9 cellular contexts compared by ENCODE assay signal in genomic region chr22:24289781-24290181, GRCh38. TPM values are rescaled to one million over a fixed set of nuclear protein-coding genes. Genes with fewer than 3 reads are reported as not detected.
DNase-seq lines count a peak whose midpoint lies in the region; ATAC-seq and TF ChIP-seq lines count a peak whose summit lies in the region.
"Had no signal": no experiment of that assay in that cellular context is flagged by ENCODE, and none has a peak within 500 bp of the region (broad histone marks: within the 10 kb centered on the region; RNA-seq: fewer than 3 reads in every experiment).

No MANE protein-coding gene starts in this region.

- peaks cover 33% of the 10 kb centered on the region for H3K4me1 Mint-ChIP-seq in GM23338

- H3K27me3 Mint-ChIP-seq in GM23338 (ENCODE audit: insufficient read depth, low read depth, poor library complexity) = peaks cover 1% of the 10 kb centered on the region

- no peak overlapping the region for H3K4me2 ChIP-seq in GM23338

- ATAC-seq in GM23338 (no peak), HG02759 (IDR thresholded peaks at IDR 0.05; ENCODE audit: unreplicated experiment) (no peak)

- H3K36me3 Mint-ChIP-seq in GM23338 (ENCODE audit: low read depth) = no peaks in the 10 kb centered on the region

- no peaks in the 10 kb centered on the region for H3K9me3 Mint-ChIP-seq in GM23338
- H3K9me3 Mint-ChIP-seq: activated T-helper 1 cell treated with anti-CD3 and anti-CD28 coated beads, Interleukin-12 subunit alpha, Interleukin-12 subunit beta, Interleukin-2, Interleukin-4 antibody, amounts not matched to agents 30 ng/mL and 10 ng/mL and 1 ng/mL, durations not matched to agents 14 hours and 24 hours and 36 hours had no signal

- H3K36me3 ChIP-seq in GM23338 (ENCODE audit: insufficient read depth) = no peaks in the 10 kb centered on the region
- H3K36me3 ChIP-seq in stomach smooth muscle (ENCODE audit: control insufficient read depth in 2 of 2, insufficient read depth in 2 of 2, low read length in 2 of 2) = no peaks in the 10 kb centered on the region

- H2AFZ ChIP-seq in GM23338 = no peak overlapping the region

- H3K4me3 ChIP-seq in GM23338 (no peak overlapping the region), stomach smooth muscle (ENCODE audit: low read length in 2 of 2) (no peak overlapping the region)

- no peaks in the 10 kb centered on the region for H3K9me2 ChIP-seq in GM23338 (ENCODE audit: insufficient read depth)

- H4K20me1 ChIP-seq in GM23338 (replicated peaks; ENCODE audit: insufficient read depth) = peaks cover 39% of the 10 kb centered on the region

- H3K27me3 ChIP-seq in GM23338 (ENCODE audit: insufficient read depth) (no peaks in the 10 kb centered on the region), stomach smooth muscle (ENCODE audit: control insufficient read depth in 1 of 2, insufficient read depth in 2 of 2, low read length in 2 of 2) (no peaks in the 10 kb centered on the region)

- no peak for TF ChIP-seq CTCF in GM23338 (conservative IDR thresholded peaks at IDR 0.05; ENCODE audit: low read depth in 2 of 2)

- H3K4me1 ChIP-seq in GM23338 (ENCODE audit: insufficient read depth) = peaks cover 18% of the 10 kb centered on the region
- H3K4me1 ChIP-seq in stomach smooth muscle (ENCODE audit: control insufficient read depth, insufficient read depth, low read length) = peaks cover 19% of the 10 kb centered on the region

- H3F3A ChIP-seq in GM23338 (replicated peaks; ENCODE audit: low read depth) = no peaks in the 10 kb centered on the region

- no peak overlapping the region for H3K4me3 Mint-ChIP-seq in GM23338
- H3K4me3 Mint-ChIP-seq: activated T-helper 1 cell treated with anti-CD3 and anti-CD28 coated beads, Interleukin-12 subunit alpha, Interleukin-12 subunit beta, Interleukin-2, Interleukin-4 antibody, amounts not matched to agents 30 ng/mL and 10 ng/mL and 1 ng/mL, durations not matched to agents 14 hours and 24 hours and 36 hours had no signal

- peaks cover 88% of the 10 kb centered on the region for H3K79me2 ChIP-seq in GM23338 (replicated peaks; ENCODE audit: insufficient read depth)

- H3K9me3 ChIP-seq in stomach smooth muscle (ENCODE audit: control insufficient read depth in 2 of 2, low read length in 2 of 2) = no peaks in the 10 kb centered on the region

- H3K27ac ChIP-seq in GM23338 (ENCODE audit: low read depth) = no peak overlapping the region; the same call in 1 of the 2 replicates
- H3K27ac ChIP-seq in stomach smooth muscle (ENCODE audit: low read length) = peak overlapping the region; percentile 50

- peak overlapping the region in 1 of 2 donors; percentile 10 for H3K9ac ChIP-seq in stomach smooth muscle (ENCODE audit: low read length in 2 of 2)

- H3K27ac Mint-ChIP-seq in GM23338 = peak overlapping the region; percentile 20
- H3K27ac Mint-ChIP-seq: activated T-helper 1 cell treated with anti-CD3 and anti-CD28 coated beads, Interleukin-12 subunit alpha, Interleukin-12 subunit beta, Interleukin-2, Interleukin-4 antibody, amounts not matched to agents 30 ng/mL and 10 ng/mL and 1 ng/mL, durations not matched to agents 14 hours and 24 hours and 36 hours had no signal

- DNase-seq in GM23338 (ENCODE audit: low spot score) (no peak), astrocyte of the hippocampus (ENCODE audit: low read depth, low spot score) (peak; percentile 64), kidney glomerular epithelial cell (lab: John Stamatoyannopoulos, UW) (peak; percentile 10), NCI-H510A treated with DMSO at 0.1 percent for 48 hours (lab: John Stamatoyannopoulos, UW) (no peak), Kasumi-1 (lab: John Stamatoyannopoulos, UW) (no peak)
- no peak for DNase-seq in stimulated activated CD4-positive, alpha-beta T cell treated with anti-CD3 and anti-CD28 coated beads, Interleukin-4, amount 100 ng/mL, for 1 hour

TF ChIP-seq in GM23338, 12 proteins besides CTCF, POLR2A, EP300 and RAD21:
- TF ChIP-seq EZH2phosphoT487 (IDR thresholded peaks at IDR 0.05; ENCODE audit: unreplicated experiment) = no peak
- no peak for TF ChIP-seq ETS1 (IDR thresholded peaks at IDR 0.05)
- TF ChIP-seq NANOG (IDR thresholded peaks at IDR 0.05; ENCODE audit: borderline replicate concordance) = no peak
- TF ChIP-seq CREB1 (CRISPR knock-in tag; IDR thresholded peaks at IDR 0.05; ENCODE audit: low read depth) = no peak
- no peak for TF ChIP-seq STAT1 (IDR thresholded peaks at IDR 0.05; ENCODE audit: unreplicated experiment)
- TF ChIP-seq POLR2AphosphoS5 (IDR thresholded peaks at IDR 0.05; ENCODE audit: low read depth) = no peak
- no peak for TF ChIP-seq ZNF462 (CRISPR knock-in tag; IDR thresholded peaks at IDR 0.05)
- TF ChIP-seq JUNB (IDR thresholded peaks at IDR 0.05; ENCODE audit: unreplicated experiment) = no peak

RNA-seq across cellular contexts. Expression of gene SPECC1L, which starts 19.1 kb away (rescaled TPM):
- total RNA-seq in GM23338 (2014; rRNA removed; shearing (Covaris generic)) = 35.2 and 44.7 TPM in 2 replicates
- polyA plus RNA-seq in GM23338 (2016; fragmentation: Nextera tagmentation; extraction: Ambion mirVana) = 17.9 and 24.3 TPM in 2 replicates

RNA-seq across cellular contexts. Expression of gene GGT5, which starts 44.9 kb away (rescaled TPM):
- total RNA-seq in GM23338 (2014; rRNA removed; shearing (Covaris generic)) = not detected in 2 replicates
- polyA plus RNA-seq in GM23338 (2016; fragmentation: Nextera tagmentation; extraction: Ambion mirVana) = not detected in 2 replicates
- total RNA-seq: activated T-helper 1 cell treated with anti-CD3 and anti-CD28 coated beads, Interleukin-12 subunit alpha, Interleukin-12 subunit beta, Interleukin-2, Interleukin-4 antibody, amounts not matched to agents 30 ng/mL and 10 ng/mL and 1 ng/mL, durations not matched to agents 14 hours and 24 hours and 36 hours had no signal

Comparison
In these comparisons a context has a peak if more than half of its experiments do, and no peak if none do; other contexts are left out.
1. DNase-seq: peak in astrocyte of the hippocampus (single experiment) and kidney glomerular epithelial cell (single experiment); none in GM23338 (single experiment), NCI-H510A treated with DMSO at 0.1 percent for 48 hours (single experiment), Kasumi-1 (0 of 2) and stimulated activated CD4-positive, alpha-beta T cell treated with anti-CD3 and anti-CD28 coated beads, Interleukin-4, amount 100 ng/mL, for 1 hour (single experiment).